16 cellular contexts compared by ENCODE assay signal in genomic region chr20:49148601-49149000, GRCh38. TPM values are rescaled to one million over a fixed set of nuclear protein-coding genes. Genes with fewer than 3 reads are reported as not detected.
A peak's percentile ranks its signal among the peaks of the same experiment; 100 is the strongest.
DNase-seq lines count a peak whose midpoint lies in the region; ATAC-seq and TF ChIP-seq lines count a peak whose summit lies in the region.
"Had no signal": no experiment of that assay in that cellular context is flagged by ENCODE, and none has a peak within 500 bp of the region (broad histone marks: within the 10 kb centered on the region; RNA-seq: fewer than 3 reads in every experiment).

No MANE protein-coding gene starts in this region.

- POLR2A ChIA-PET in CD8-positive, alpha-beta memory T cell (lab: Charles Lee), result no interaction called here

- no peaks in the 10 kb centered on the region for H3K27me3 Mint-ChIP-seq in activated T-cell treated with anti-CD3 and anti-CD28 coated beads, Interleukin-2, amount 50 U/mL, for 24 hours
- H3K27me3 Mint-ChIP-seq in activated T-cell treated with anti-CD3 and anti-CD28 coated beads, Interleukin-2, amount 50 U/mL, for 72 hours (ENCODE audit: low read depth), result no peaks in the 10 kb centered on the region
- no peaks in the 10 kb centered on the region for H3K27me3 Mint-ChIP-seq in CD8-positive, alpha-beta memory T cell

- peak overlapping the region; percentile 77 for H3K27ac Mint-ChIP-seq in activated T-cell treated with anti-CD3 and anti-CD28 coated beads, Interleukin-2, amount 50 U/mL, for 24 hours
- H3K27ac Mint-ChIP-seq in activated T-cell treated with anti-CD3 and anti-CD28 coated beads, Interleukin-2, amount 50 U/mL, for 72 hours, result no peak overlapping the region
- peak overlapping the region in 5 of 8 donors; percentile 14 to 80 (median 26) for H3K27ac Mint-ChIP-seq in CD8-positive, alpha-beta memory T cell

- no peak overlapping the region for H2BK5ac ChIP-seq in mesendoderm (ENCODE audit: low read length)

- H3K36me3 ChIP-seq in CD8-positive, alpha-beta memory T cell (ENCODE audit: insufficient read depth, low read length), result peaks cover 26% of the 10 kb centered on the region
- H3K36me3 ChIP-seq in ascending aorta, result peaks cover 15 to 69% of the 10 kb centered on the region in 2 donors
- no peaks in the 10 kb centered on the region for H3K36me3 ChIP-seq in parathyroid adenoma (ENCODE audit: control insufficient read depth, insufficient read depth, low read length)
- H3K36me3 ChIP-seq in mesendoderm (ENCODE audit: control insufficient read depth, insufficient read depth, low read length), result peaks cover 2% of the 10 kb centered on the region

- H3K4me1 ChIP-seq in CD8-positive, alpha-beta memory T cell (ENCODE audit: insufficient read depth, low read length), result no peaks in the 10 kb centered on the region
- no peaks in the 10 kb centered on the region for H3K4me1 ChIP-seq in ascending aorta
- peaks cover 30% of the 10 kb centered on the region for H3K4me1 ChIP-seq in parathyroid adenoma
- no peaks in the 10 kb centered on the region for H3K4me1 ChIP-seq in mesendoderm (ENCODE audit: control insufficient read depth, low read depth, low read length)

- no peak for ATAC-seq in activated T-cell treated with anti-CD3 and anti-CD28 coated beads, Interleukin-2, amount 50 U/mL, for 72 hours (replicated peaks in 1 of 2)

- peaks cover 90% of the 10 kb centered on the region for H3K36me3 Mint-ChIP-seq in activated T-cell treated with anti-CD3 and anti-CD28 coated beads, Interleukin-2, amount 50 U/mL, for 24 hours (ENCODE audit: low read depth)
- peaks cover 3 to 29% of the 10 kb centered on the region in 2 donors for H3K36me3 Mint-ChIP-seq in activated T-cell treated with anti-CD3 and anti-CD28 coated beads, Interleukin-2, amount 50 U/mL, for 72 hours (ENCODE audit: insufficient read depth in 2 of 2)
- H3K36me3 Mint-ChIP-seq in CD8-positive, alpha-beta memory T cell, result peaks cover 5 to 81% (median 19%) of the 10 kb centered on the region in 3 donors

- H3K4me1 Mint-ChIP-seq in activated T-cell treated with anti-CD3 and anti-CD28 coated beads, Interleukin-2, amount 50 U/mL, for 24 hours (ENCODE audit: low read depth), result peaks cover 12% of the 10 kb centered on the region
- H3K4me1 Mint-ChIP-seq in activated T-cell treated with anti-CD3 and anti-CD28 coated beads, Interleukin-2, amount 50 U/mL, for 72 hours (ENCODE audit: low read depth), result peaks cover 14% of the 10 kb centered on the region
- H3K4me1 Mint-ChIP-seq in CD8-positive, alpha-beta memory T cell, result peaks cover 10 to 31% (median 27%) of the 10 kb centered on the region in 3 donors

- no peak overlapping the region for H3K4ac ChIP-seq in mesendoderm (ENCODE audit: low read depth, low read length)

- H3K79me2 ChIP-seq in parathyroid adenoma (peaks cover 3% of the 10 kb centered on the region), mesendoderm (ENCODE audit: control insufficient read depth, insufficient read depth, low read length) (no peaks in the 10 kb centered on the region)

- no peak overlapping the region for H2BK15ac ChIP-seq in mesendoderm (replicated peaks; ENCODE audit: low read depth)

- no peak overlapping the region for H3K9ac ChIP-seq in parathyroid adenoma
- H3K9ac ChIP-seq in mesendoderm (ENCODE audit: low read length), result no peak overlapping the region

- H2BK120ac ChIP-seq in mesendoderm (ENCODE audit: low read depth, low read length), result no peak overlapping the region

- H3K4me3 Mint-ChIP-seq in activated T-cell treated with anti-CD3 and anti-CD28 coated beads, Interleukin-2, amount 50 U/mL, for 24 hours, result no peak overlapping the region
- H3K4me3 Mint-ChIP-seq in activated T-cell treated with anti-CD3 and anti-CD28 coated beads, Interleukin-2, amount 50 U/mL, for 72 hours, result no peak overlapping the region
- no peak overlapping the region for H3K4me3 Mint-ChIP-seq in CD8-positive, alpha-beta memory T cell

- CTCF ChIA-PET in CD8-positive, alpha-beta memory T cell (lab: Charles Lee), result interaction anchor here (3.5 kb wide), 1 partner anchor 15 kb away, joined by 9 read pairs; no protein-coding TSS in a partner anchor

- H3K9me3 Mint-ChIP-seq in activated T-cell treated with anti-CD3 and anti-CD28 coated beads, Interleukin-2, amount 50 U/mL, for 24 hours, result no peaks in the 10 kb centered on the region
- H3K9me3 Mint-ChIP-seq in activated T-cell treated with anti-CD3 and anti-CD28 coated beads, Interleukin-2, amount 50 U/mL, for 72 hours, result no peaks in the 10 kb centered on the region
- no peaks in the 10 kb centered on the region for H3K9me3 Mint-ChIP-seq in CD8-positive, alpha-beta memory T cell

- H2AFZ ChIP-seq in parathyroid adenoma, result no peak overlapping the region

- no CpG with 5 or more reads among the region's 5 CpGs for WGBS in mesendoderm (ENCODE audit: extremely low coverage, insufficient coverage, low lambda C conversion rate)

- no peaks in the 10 kb centered on the region for H3K27me3 ChIP-seq in CD8-positive, alpha-beta memory T cell (ENCODE audit: insufficient read depth, low read length, poor library complexity, severe bottlenecking)
- no peaks in the 10 kb centered on the region for H3K27me3 ChIP-seq in ascending aorta
- H3K27me3 ChIP-seq in parathyroid adenoma (ENCODE audit: control insufficient read depth, insufficient read depth, low read length), result no peaks in the 10 kb centered on the region
- H3K27me3 ChIP-seq in mesendoderm (ENCODE audit: insufficient read depth, low read length, poor library complexity), result no peaks in the 10 kb centered on the region

- H3K4me2 ChIP-seq in parathyroid adenoma (ENCODE audit: low read length) (peak overlapping the region; percentile 73), mesendoderm (ENCODE audit: low read length) (no peak overlapping the region)

- H2AK5ac ChIP-seq in mesendoderm (ENCODE audit: low read length), result no peak overlapping the region

- no peak overlapping the region for H3K4me3 ChIP-seq in CD8-positive, alpha-beta memory T cell (ENCODE audit: low read length)
- H3K4me3 ChIP-seq in ascending aorta (no peak overlapping the region), parathyroid adenoma (ENCODE audit: low read depth, low read length) (no peak overlapping the region), mesendoderm (ENCODE audit: low read length) (no peak overlapping the region)

- intact Hi-C loops in ascending aorta (cut with DNase I), result no loop called here

- H3K27ac ChIP-seq in CD8-positive, alpha-beta memory T cell (ENCODE audit: low read depth, low read length), result no peak overlapping the region
- H3K27ac ChIP-seq in ascending aorta, result peak overlapping the region; percentile 24 to 32
- peak overlapping the region; percentile 64 for H3K27ac ChIP-seq in parathyroid adenoma
- no peak overlapping the region for H3K27ac ChIP-seq in mesendoderm (ENCODE audit: low read depth, low read length)
- H3K27ac ChIP-seq: C4-2B had no signal

- no peak for TF ChIP-seq CTCF in ascending aorta (IDR thresholded peaks at IDR 0.05)
- no peak for TF ChIP-seq CTCF in parathyroid adenoma (IDR thresholded peaks at IDR 0.05)

- H3K23ac ChIP-seq in mesendoderm (ENCODE audit: low read length), result no peak overlapping the region

- no peak overlapping the region for H4K5ac ChIP-seq in mesendoderm (ENCODE audit: low read length)

- no peak overlapping the region for H3K56ac ChIP-seq in mesendoderm (ENCODE audit: low read length)

- no peak overlapping the region for H4K8ac ChIP-seq in mesendoderm (ENCODE audit: low read depth, low read length)

- H3K79me1 ChIP-seq in mesendoderm (ENCODE audit: low read length), result peaks cover 4% of the 10 kb centered on the region

- no peak overlapping the region for H3K18ac ChIP-seq in mesendoderm (ENCODE audit: low read length)

- no peaks in the 10 kb centered on the region for H3K9me3 ChIP-seq in CD8-positive, alpha-beta memory T cell (ENCODE audit: low read length)
- H3K9me3 ChIP-seq in ascending aorta (no peaks in the 10 kb centered on the region), parathyroid adenoma (ENCODE audit: control insufficient read depth, low read length) (no peaks in the 10 kb centered on the region)

- DNase-seq in activated T-cell treated with anti-CD3 and anti-CD28 coated beads, Interleukin-2, amount 50 U/mL, for 24 hours, result no peak
- no peak for DNase-seq in activated T-cell treated with anti-CD3 and anti-CD28 coated beads, Interleukin-2, amount 50 U/mL, for 72 hours
- DNase-seq in CD8-positive, alpha-beta memory T cell, result no peak
- no peak for DNase-seq in ascending aorta (ENCODE audit: low spot score in 2 of 2)
- no peak for DNase-seq in NCI-H1105 treated with DMSO at 0.1 percent for 48 hours (lab: John Stamatoyannopoulos, UW)
- DNase-seq in mesendoderm, result no peak
- DNase-seq in activated CD4-positive, alpha-beta T cell treated with anti-CD3 and anti-CD28 coated beads for 48 hours, result no peak
- DNase-seq: DMS53, HCEC 1CT, IMR-90, Kasumi-1, NCI-H1417, NCI-H1930, NCI-H510A treated with DMSO at 0.1 percent for 48 hours had no signal

RNA-seq across cellular contexts. Expression of gene STAU1, which starts 39.5 kb away (rescaled TPM):
- 10 to 100 TPM; 80.5 to 83.3 TPM for total RNA-seq in activated T-cell treated with anti-CD3 and anti-CD28 coated beads, Interleukin-2, amount 50 U/mL, for 72 hours
- total RNA-seq in CD8-positive, alpha-beta memory T cell, result 10 to 100 TPM; 76.8 to 77.6 TPM
- 40.5 TPM for polyA plus RNA-seq in CD8-positive, alpha-beta memory T cell
- total RNA-seq in ascending aorta, result 59.3 TPM
- polyA plus RNA-seq in mesendoderm (2013, experiment 1 of 2), result 103 TPM
- polyA plus RNA-seq in mesendoderm (2013, experiment 2 of 2), result 105 TPM

Comparison
In these comparisons a context has a peak if more than half of its experiments do, and no peak if none do; other contexts are left out.
1. H3K27ac ChIP-seq: peak in ascending aorta (2 of 2) and parathyroid adenoma (single experiment); none in CD8-positive, alpha-beta memory T cell (single experiment) and mesendoderm (single experiment).